27 cellular contexts compared by ENCODE assay signal in genomic region chr20:57892471-57892870, GRCh38.
"Had no signal": no experiment of that assay in that cellular context is flagged by ENCODE, and none has a peak within 500 bp of the region (broad histone marks: within the 10 kb centered on the region; RNA-seq: fewer than 3 reads in every experiment).

No MANE protein-coding gene starts in this region.

- H3K9me3 Mint-ChIP-seq: activated B cell treated with CpG ODN at 0.5 μM for 24 hours; activated CD8-positive, alpha-beta T cell treated with anti-CD3 and anti-CD28 coated beads for 36 hours; activated T-helper 2 cell treated with anti-CD3 and anti-CD28 coated beads, Interferon-gamma antibody, Interleukin-2, Interleukin-4, amounts not matched to agents 10 μg/mL and 5 μg/mL and 100 μg/mL, durations not matched to agents 14 hours and 24 hours and 36 hours had no signal

- H3K27me3 Mint-ChIP-seq: activated naive CD8-positive, alpha-beta T cell treated with anti-CD3 and anti-CD28 coated beads for 36 hours had no signal

- H3K27ac Mint-ChIP-seq: activated B cell treated with CpG ODN at 0.5 μM for 24 hours; activated CD8-positive, alpha-beta T cell treated with anti-CD3 and anti-CD28 coated beads for 36 hours; activated naive CD4-positive, alpha-beta T cell treated with anti-CD3 and anti-CD28 coated beads for 36 hours; activated naive CD8-positive, alpha-beta T cell treated with anti-CD3 and anti-CD28 coated beads for 36 hours; activated T-helper 2 cell treated with anti-CD3 and anti-CD28 coated beads, Interferon-gamma antibody, Interleukin-2, Interleukin-4, amounts not matched to agents 10 μg/mL and 5 μg/mL and 100 μg/mL, durations not matched to agents 14 hours and 24 hours and 36 hours; stimulated activated naive B cell treated with anti-CD40 and anti-IgM and Interleukin-4, amounts not matched to agents 10 μg/mL and 1 μg/mL and 100 μg/mL, for 72 hours had no signal

- H3K4me1 ChIP-seq: adrenal gland, colonic mucosa, gastrocnemius medialis, left ventricle myocardium inferior, psoas muscle, stomach, thyroid gland had no signal

- DNase-seq: activated B cell treated with CpG ODN at 0.5 μM for 24 hours; activated CD4-positive, alpha-beta T cell treated with anti-CD3 and anti-CD28 coated beads, Interleukin-2, amount 50 U/mL, for 1 hour; activated CD8-positive, alpha-beta T cell treated with anti-CD3 and anti-CD28 coated beads for 36 hours; activated naive CD4-positive, alpha-beta T cell treated with anti-CD3 and anti-CD28 coated beads for 36 hours; activated naive CD8-positive, alpha-beta T cell treated with anti-CD3 and anti-CD28 coated beads for 36 hours; activated T-cell treated with anti-CD3 and anti-CD28 coated beads, Interleukin-2, amount 50 U/mL, for 4 hours; adrenal gland; body of pancreas; cerebellar nuclear complex; colonic mucosa; effector CD8-positive, alpha-beta T cell; gastrocnemius medialis; islet precursor cell; left ventricle myocardium inferior; mucosa of descending colon; pancreas; psoas muscle; stimulated activated CD4-positive, alpha-beta T cell treated with anti-CD3 and anti-CD28 coated beads, Interleukin-15, amount 100 ng/mL, for 24 hours; stimulated activated CD4-positive, alpha-beta T cell treated with anti-CD3 and anti-CD28 coated beads, Interleukin-2, amount 100 ng/mL, for 24 hours; stimulated activated naive B cell treated with anti-CD40 and anti-IgM and Interleukin-4, amounts not matched to agents 10 μg/mL and 1 μg/mL and 100 μg/mL, for 72 hours; stomach; T-helper 2 cell; thyroid gland had no signal

- H3K4me3 Mint-ChIP-seq: activated B cell treated with CpG ODN at 0.5 μM for 24 hours; activated CD8-positive, alpha-beta T cell treated with anti-CD3 and anti-CD28 coated beads for 36 hours; activated naive CD4-positive, alpha-beta T cell treated with anti-CD3 and anti-CD28 coated beads for 36 hours; activated naive CD8-positive, alpha-beta T cell treated with anti-CD3 and anti-CD28 coated beads for 36 hours; activated T-cell treated with anti-CD3 and anti-CD28 coated beads, Interleukin-2, amount 50 U/mL, for 4 hours; stimulated activated naive B cell treated with anti-CD40 and anti-IgM and Interleukin-4, amounts not matched to agents 10 μg/mL and 1 μg/mL and 100 μg/mL, for 72 hours had no signal

- H3K27me3 ChIP-seq: adrenal gland, body of pancreas, colonic mucosa, gastrocnemius medialis, hepatocyte, pancreas, thyroid gland had no signal

- H3K36me3 Mint-ChIP-seq: activated naive CD8-positive, alpha-beta T cell treated with anti-CD3 and anti-CD28 coated beads for 36 hours; stimulated activated naive B cell treated with anti-CD40 and anti-IgM and Interleukin-4, amounts not matched to agents 10 μg/mL and 1 μg/mL and 100 μg/mL, for 72 hours had no signal

- ATAC-seq: activated CD8-positive, alpha-beta T cell treated with anti-CD3 and anti-CD28 coated beads for 36 hours; activated T-cell treated with anti-CD3 and anti-CD28 coated beads, Interleukin-2, amount 50 U/mL, for 4 hours; body of pancreas; gastrocnemius medialis; mucosa of descending colon; pancreas; psoas muscle; stimulated activated naive B cell treated with anti-CD40 and anti-IgM and Interleukin-4, amounts not matched to agents 10 μg/mL and 1 μg/mL and 100 μg/mL, for 72 hours had no signal

- H3K9me3 ChIP-seq: adrenal gland, colonic mucosa, mucosa of descending colon, pancreas, thyroid gland had no signal

- H3K4me3 ChIP-seq: adrenal gland, body of pancreas, colonic mucosa, gastrocnemius medialis, hepatocyte, left ventricle myocardium inferior, lung, mucosa of descending colon, pancreas, psoas muscle, smooth muscle cell, stomach, thyroid gland had no signal

- H3K36me3 ChIP-seq: adrenal gland, colonic mucosa, gastrocnemius medialis, left ventricle myocardium inferior, pancreas, stomach, thyroid gland had no signal

- H3K4me1 Mint-ChIP-seq: activated B cell treated with CpG ODN at 0.5 μM for 24 hours; activated naive CD8-positive, alpha-beta T cell treated with anti-CD3 and anti-CD28 coated beads for 36 hours; stimulated activated naive B cell treated with anti-CD40 and anti-IgM and Interleukin-4, amounts not matched to agents 10 μg/mL and 1 μg/mL and 100 μg/mL, for 72 hours had no signal
